ENCODE assay signal across 1 cellular context in genomic region chr16:30421010-30421409, GRCh38.
TF ChIP-seq lines count a peak whose summit lies in the region.

No MANE protein-coding gene starts in this region.

TF ChIP-seq in GM12878, 131 proteins besides CTCF, POLR2A, EP300 and RAD21:
- TF ChIP-seq RB1 (IDR thresholded peaks at IDR 0.05; ENCODE audit: borderline replicate concordance) (no peak), MYB (IDR thresholded peaks at IDR 0.05; ENCODE audit: borderline replicate concordance, low read depth, low read length) (no peak), PRDM15 (CRISPR knock-in tag; IDR thresholded peaks at IDR 0.05) (no peak), JUNB (IDR thresholded peaks at IDR 0.05) (no peak), ZNF384 (IDR thresholded peaks at IDR 0.05; ENCODE audit: borderline replicate concordance, low read depth, low read length) (no peak), ASH2L (IDR thresholded peaks at IDR 0.05; ENCODE audit: borderline replicate concordance, low read depth) (no peak)
- TF ChIP-seq, protein P1, sequence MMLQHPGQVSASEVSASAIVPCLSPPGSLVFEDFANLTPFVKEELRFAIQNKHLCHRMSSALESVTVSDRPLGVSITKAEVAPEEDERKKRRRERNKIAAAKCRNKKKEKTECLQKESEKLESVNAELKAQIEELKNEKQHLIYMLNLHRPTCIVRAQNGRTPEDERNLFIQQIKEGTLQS (IDR thresholded peaks at IDR 0.05; ENCODE audit: borderline replicate concordance, extremely low read depth, low read depth, low read length) = no peak
TF ChIP-seq in GM12878: peak in this region for 0.
